ENCODE assay signal across 18 cellular contexts in the genomic region with DNA sequence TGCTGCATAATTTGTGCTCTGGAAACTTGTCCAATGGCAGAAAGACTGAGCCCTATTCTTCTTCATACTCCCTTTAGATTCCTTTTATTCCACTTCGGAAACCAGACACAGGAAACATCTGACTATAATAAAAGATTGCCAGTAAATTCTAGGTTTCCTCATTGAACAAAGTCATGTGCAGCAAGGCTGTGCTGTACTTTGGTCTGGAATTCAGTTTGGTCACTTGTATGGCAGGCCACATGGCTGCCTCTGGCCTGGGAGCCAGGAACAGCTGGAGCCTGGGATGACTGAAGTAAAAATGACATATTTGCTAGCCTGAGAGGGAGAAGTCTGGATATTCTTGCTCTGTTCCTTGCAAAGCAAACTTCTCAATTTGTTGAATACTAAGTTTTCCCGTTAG.
A peak's percentile ranks its signal among the peaks of the same experiment; 100 is the strongest.
DNase-seq lines count a peak whose midpoint lies in the region; ATAC-seq and TF ChIP-seq lines count a peak whose summit lies in the region.
"Had no signal": no experiment of that assay in that cellular context is flagged by ENCODE, and none has a peak within 500 bp of the region (broad histone marks: within the 10 kb centered on the region; RNA-seq: fewer than 3 reads in every experiment).

No MANE protein-coding gene starts in this region.

- H3K27me3 Mint-ChIP-seq in Calu3 (ENCODE audit: unreplicated experiment): no peaks in the 10 kb centered on the region
- no peaks in the 10 kb centered on the region for H3K27me3 Mint-ChIP-seq in CD8-positive, alpha-beta T cell (ENCODE audit: low read depth)
- H3K27me3 Mint-ChIP-seq: activated CD4-positive, alpha-beta memory T cell treated with anti-CD3 and anti-CD28 coated beads for 36 hours had no signal

- H3K36me3 ChIP-seq in SJCRH30: no peaks in the 10 kb centered on the region
- H3K36me3 ChIP-seq in mucosa of rectum (ENCODE audit: control insufficient read depth in 2 of 2, insufficient read depth in 2 of 2, low read length in 2 of 2): no peaks in the 10 kb centered on the region
- no peaks in the 10 kb centered on the region for H3K36me3 ChIP-seq in CD8-positive, alpha-beta T cell (ENCODE audit: insufficient read depth, low read length)

- H3K27me3 ChIP-seq in SJCRH30 (no peaks in the 10 kb centered on the region), mucosa of rectum (ENCODE audit: control insufficient read depth in 2 of 2, insufficient read depth in 2 of 2, low read length in 2 of 2) (no peaks in the 10 kb centered on the region)
- H3K27me3 ChIP-seq in CD8-positive, alpha-beta T cell (ENCODE audit: insufficient read depth, low read length): no peaks in the 10 kb centered on the region
- H3K27me3 ChIP-seq: tibial artery had no signal

- no peaks in the 10 kb centered on the region for H3K9me3 Mint-ChIP-seq in Calu3 (ENCODE audit: low read depth, unreplicated experiment)
- H3K9me3 Mint-ChIP-seq in CD8-positive, alpha-beta T cell: no peaks in the 10 kb centered on the region
- H3K9me3 Mint-ChIP-seq: activated CD4-positive, alpha-beta memory T cell treated with anti-CD3 and anti-CD28 coated beads for 36 hours; neural crest cell had no signal

- 0 out of 2 replicates have a peak, but pooled peaks cover 3% of the 10 kb centered on the region for H3K9me3 ChIP-seq in SJCRH30 (replicated peaks)
- no peaks in the 10 kb centered on the region for H3K9me3 ChIP-seq in mucosa of rectum (ENCODE audit: control insufficient read depth in 2 of 2, low read length in 2 of 2)
- H3K9me3 ChIP-seq in CD8-positive, alpha-beta T cell (ENCODE audit: low read length): no peaks in the 10 kb centered on the region
- H3K9me3 ChIP-seq: A549, tibial artery had no signal

- CTCF ChIA-PET in Calu3 (lab: Charles Lee): no interaction called here
- CTCF ChIA-PET in CD8-positive, alpha-beta T cell (lab: Charles Lee): interaction anchor here (1.4 kb wide), 1 partner anchor 24 kb away, joined by 3 read pairs; no protein-coding TSS in a partner anchor

- no peak overlapping the region for H3K4me3 Mint-ChIP-seq in Calu3 (ENCODE audit: low read depth, unreplicated experiment)
- no peak overlapping the region for H3K4me3 Mint-ChIP-seq in CD8-positive, alpha-beta T cell
- H3K4me3 Mint-ChIP-seq: activated CD4-positive, alpha-beta memory T cell treated with anti-CD3 and anti-CD28 coated beads for 36 hours; neural crest cell had no signal

- H3K27ac Mint-ChIP-seq in Calu3 (ENCODE audit: unreplicated experiment): no peak overlapping the region
- no peak overlapping the region for H3K27ac Mint-ChIP-seq in CD8-positive, alpha-beta T cell
- H3K27ac Mint-ChIP-seq: activated CD4-positive, alpha-beta memory T cell treated with anti-CD3 and anti-CD28 coated beads for 36 hours had no signal

- no peak overlapping the region for H3K9ac ChIP-seq in mucosa of rectum (ENCODE audit: low read depth in 1 of 2, low read length in 2 of 2)

- no peak for ATAC-seq in CD8-positive, alpha-beta T cell
- ATAC-seq: A549 had no signal

- intact Hi-C loops in Calu3 (cut with micrococcal nuclease; ENCODE audit: unreplicated experiment): no loop called here
- intact Hi-C loops in CD8-positive, alpha-beta T cell (cut with DNase I, micrococcal nuclease): no loop called here

- no peaks in the 10 kb centered on the region for H3K36me3 Mint-ChIP-seq in Calu3 (ENCODE audit: insufficient read depth, unreplicated experiment)
- H3K36me3 Mint-ChIP-seq in CD8-positive, alpha-beta T cell: peaks cover 8% of the 10 kb centered on the region

- BruUV-seq in Calu3 (replicated peaks; lab: Mats Ljungman, UMichigan): no TSS peak

- DNase-seq in AG08396 (ENCODE audit: low spot score) (peak; percentile 20), SJCRH30 (peak; percentile 24 to 41), fibroblast of the aortic adventitia (ENCODE audit: low read depth) (peak; percentile 33), Calu3 (no peak)
- no peak for DNase-seq in activated CD4-positive, alpha-beta T cell treated with anti-CD3 and anti-CD28 coated beads, Interleukin-2, amount 50 U/mL, for 4 hours
- DNase-seq in central memory CD4-positive, alpha-beta T cell: no peak
- no peak for DNase-seq in CD8-positive, alpha-beta T cell
- DNase-seq: activated CD4-positive, alpha-beta memory T cell treated with anti-CD3 and anti-CD28 coated beads for 36 hours; activated effector memory CD4-positive, alpha-beta T cell treated with Interleukin-2 at 50 U/mL for 16 hours; DMS 273 treated with DMSO at 0.1 percent for 48 hours; kidney; NCI-H1417 treated with DMSO at 0.1 percent for 48 hours; NCI-H69; stimulated activated CD4-positive, alpha-beta T cell treated with anti-CD3 and anti-CD28 coated beads, Interleukin-15, amount 100 ng/mL, for 24 hours; tibial artery had no signal

- no peak overlapping the region for H3K4me3 ChIP-seq in SJCRH30
- H3K4me3 ChIP-seq in fibroblast of the aortic adventitia (ENCODE audit: low read depth, low read length): no peak overlapping the region
- H3K4me3 ChIP-seq in mucosa of rectum (ENCODE audit: low read length in 2 of 2): no peak overlapping the region
- no peak overlapping the region for H3K4me3 ChIP-seq in CD8-positive, alpha-beta T cell (ENCODE audit: low read depth, low read length)
- H3K4me3 ChIP-seq: A549, tibial artery had no signal

- H3K27ac ChIP-seq in SJCRH30: no peak overlapping the region
- H3K27ac ChIP-seq in mucosa of rectum (ENCODE audit: low read depth in 2 of 2, low read length in 2 of 2): peak overlapping the region; percentile 29 to 42
- H3K27ac ChIP-seq in CD8-positive, alpha-beta T cell (ENCODE audit: low read depth, low read length): no peak overlapping the region
- H3K27ac ChIP-seq: tibial artery had no signal

- H3K4me1 Mint-ChIP-seq in Calu3 (ENCODE audit: low read depth, unreplicated experiment): peaks cover 23% of the 10 kb centered on the region
- H3K4me1 Mint-ChIP-seq in CD8-positive, alpha-beta T cell (ENCODE audit: low read depth): peaks cover 11% of the 10 kb centered on the region

- peaks cover 12% of the 10 kb centered on the region for H3K4me1 ChIP-seq in SJCRH30
- H3K4me1 ChIP-seq in mucosa of rectum (ENCODE audit: control insufficient read depth in 2 of 2, insufficient read depth in 2 of 2, low read length in 2 of 2): peaks cover 0 to 17% of the 10 kb centered on the region in 2 donors
- peaks cover 16% of the 10 kb centered on the region for H3K4me1 ChIP-seq in CD8-positive, alpha-beta T cell (ENCODE audit: insufficient read depth, low read length)
- H3K4me1 ChIP-seq: tibial artery had no signal

- no peak for TF ChIP-seq CTCF in fibroblast of the aortic adventitia (IDR thresholded peaks at IDR 0.05; ENCODE audit: insufficient read depth, low read length)
- TF ChIP-seq CTCF in Calu3 (IDR thresholded peaks at IDR 0.05; ENCODE audit: unreplicated experiment): no peak
- TF ChIP-seq CTCF in CD8-positive, alpha-beta T cell (IDR thresholded peaks at IDR 0.05): no peak

- POLR2A ChIA-PET in CD8-positive, alpha-beta T cell (lab: Charles Lee): no interaction called here

Comparison
In these comparisons a context has a peak if more than half of its experiments do, and no peak if none do; other contexts are left out.
1. DNase-seq: peak in AG08396 (single experiment), SJCRH30 (2 of 2) and fibroblast of the aortic adventitia (single experiment); none in activated CD4-positive, alpha-beta T cell treated with anti-CD3 and anti-CD28 coated beads, Interleukin-2, amount 50 U/mL, for 4 hours (0 of 2), Calu3 (single experiment), central memory CD4-positive, alpha-beta T cell (single experiment) and CD8-positive, alpha-beta T cell (0 of 7).
2. H3K27ac ChIP-seq: peak in mucosa of rectum (2 of 2); none in SJCRH30 (single experiment) and CD8-positive, alpha-beta T cell (single experiment).